ENCODE assay signal across 15 cellular contexts in genomic region chr18:64032312-64032711, GRCh38.
DNase-seq lines count a peak whose midpoint lies in the region; ATAC-seq and TF ChIP-seq lines count a peak whose summit lies in the region.
"Had no signal": no experiment of that assay in that cellular context is flagged by ENCODE, and none has a peak within 500 bp of the region (broad histone marks: within the 10 kb centered on the region; RNA-seq: fewer than 3 reads in every experiment).

No MANE protein-coding gene starts in this region.

- no peaks in the 10 kb centered on the region for H3K9me3 Mint-ChIP-seq in type B pancreatic cell
- H3K9me3 Mint-ChIP-seq: CD4-positive, alpha-beta memory T cell; HFFc6 had no signal

- H3K4me1 Mint-ChIP-seq in type B pancreatic cell (ENCODE audit: unreplicated experiment) = no peaks in the 10 kb centered on the region
- H3K4me1 Mint-ChIP-seq: CD4-positive, alpha-beta memory T cell had no signal

- DNase-seq in NCI-H69 (lab: John Stamatoyannopoulos, UW) (peak; percentile 70), iPS-NIHi7 (ENCODE audit: extremely low spot score) (peak; percentile 15), retina (peak; percentile 51), NCI-H1436 (lab: John Stamatoyannopoulos, UW) (no peak), type B pancreatic cell (ENCODE audit: extremely low spot score, unreplicated experiment) (no peak)
- DNase-seq: BE2C; CD4-positive, alpha-beta memory T cell; DMS79 treated with DMSO at 0.1 percent for 48 hours; EL; GDM1; HCEC 1CT; HFFc6; IMR-90 had no signal

- H3K4me3 Mint-ChIP-seq in type B pancreatic cell = no peak overlapping the region
- H3K4me3 Mint-ChIP-seq: CD4-positive, alpha-beta memory T cell; HFFc6 had no signal

- peaks cover 8% of the 10 kb centered on the region for H3K27me3 Mint-ChIP-seq in type B pancreatic cell

- no peak for TF ChIP-seq CTCF in type B pancreatic cell (conservative IDR thresholded peaks at IDR 0.05)

- no peak for ATAC-seq in GM19328 (IDR thresholded peaks at IDR 0.05; ENCODE audit: unreplicated experiment)
- ATAC-seq: A549 had no signal

- H3K36me3 Mint-ChIP-seq in type B pancreatic cell = no peaks in the 10 kb centered on the region
- H3K36me3 Mint-ChIP-seq: CD4-positive, alpha-beta memory T cell had no signal

- no peak overlapping the region for H3K27ac Mint-ChIP-seq in type B pancreatic cell
- H3K27ac Mint-ChIP-seq: CD4-positive, alpha-beta memory T cell; HFFc6 had no signal

Comparison
In these comparisons a context has a peak if more than half of its experiments do, and no peak if none do; other contexts are left out.
1. DNase-seq: peak in NCI-H69 (single experiment), iPS-NIHi7 (single experiment) and retina (single experiment); none in NCI-H1436 (single experiment) and type B pancreatic cell (single experiment).